Comparison of ENCODE assay signal across 10 cellular contexts in the genomic region with DNA sequence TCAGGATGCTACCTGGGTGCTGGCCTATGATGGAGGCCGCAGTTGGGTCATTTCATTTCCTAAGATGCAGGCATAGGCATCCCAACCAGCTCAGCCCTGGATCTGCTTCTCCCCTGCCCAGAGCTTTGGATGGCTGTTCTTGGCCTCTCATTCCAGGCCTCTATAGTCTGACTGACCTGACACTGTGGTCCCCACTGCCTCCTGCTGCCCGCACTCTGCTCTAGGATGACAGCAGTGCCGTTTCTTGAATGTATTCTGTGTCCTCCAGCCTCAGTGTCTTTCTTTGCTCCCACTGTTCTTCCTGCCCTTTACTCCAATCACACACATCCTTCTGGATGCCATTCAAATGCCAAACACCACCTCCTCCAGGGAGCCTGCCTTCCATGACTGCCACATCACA.
DNase-seq lines count a peak whose midpoint lies in the region; ATAC-seq and TF ChIP-seq lines count a peak whose summit lies in the region.
"Had no signal": no experiment of that assay in that cellular context is flagged by ENCODE, and none has a peak within 500 bp of the region (broad histone marks: within the 10 kb centered on the region; RNA-seq: fewer than 3 reads in every experiment).

No MANE protein-coding gene starts in this region.

- no peaks in the 10 kb centered on the region for H3K27me3 Mint-ChIP-seq in stimulated activated naive CD8-positive, alpha-beta T cell treated with anti-CD3 and anti-CD28 coated beads, Interleukin-15, amount 100 ng/mL, for 72 hours

- no peak overlapping the region for H3K4me3 ChIP-seq in kidney epithelial cell (ENCODE audit: low read depth, low read length)
- H3K4me3 ChIP-seq: skin epidermis had no signal

- H3K36me3 ChIP-seq in kidney epithelial cell (ENCODE audit: control insufficient read depth, insufficient read depth, low read length), result no peaks in the 10 kb centered on the region

- H3K9me3 Mint-ChIP-seq in stimulated activated naive CD8-positive, alpha-beta T cell treated with anti-CD3 and anti-CD28 coated beads, Interleukin-15, amount 100 ng/mL, for 72 hours, result no peaks in the 10 kb centered on the region
- H3K9me3 Mint-ChIP-seq: CD8-positive, alpha-beta memory T cell had no signal

- DNase-seq in NCI-H1436 (lab: John Stamatoyannopoulos, UW) (peak; percentile 12), NCI-H1436 treated with DMSO at 0.1 percent for 48 hours (lab: John Stamatoyannopoulos, UW) (no peak), NCI-H2196 (lab: John Stamatoyannopoulos, UW; ENCODE audit: unreplicated experiment) (peak; percentile 47), kidney epithelial cell (ENCODE audit: low read depth) (no peak)
- DNase-seq in activated effector memory CD4-positive, alpha-beta T cell treated with anti-CD3 and anti-CD28 coated beads, Interleukin-2, amount 50 U/mL, for 16 hours, result peak; percentile 74
- no peak for DNase-seq in stimulated activated naive CD8-positive, alpha-beta T cell treated with anti-CD3 and anti-CD28 coated beads, Interleukin-15, amount 100 ng/mL, for 72 hours

- H3K27me3 ChIP-seq in kidney epithelial cell (ENCODE audit: control insufficient read depth, insufficient read depth, low read length), result no peaks in the 10 kb centered on the region

- no peak overlapping the region for H3K27ac Mint-ChIP-seq in stimulated activated naive CD8-positive, alpha-beta T cell treated with anti-CD3 and anti-CD28 coated beads, Interleukin-15, amount 100 ng/mL, for 72 hours
- H3K27ac Mint-ChIP-seq: CD8-positive, alpha-beta memory T cell had no signal

- peak; percentile 73 for TF ChIP-seq CTCF in kidney epithelial cell (IDR thresholded peaks at IDR 0.05; ENCODE audit: insufficient read depth, low read length, poor library complexity, severe bottlenecking)

- peak; percentile 60 for ATAC-seq in stimulated activated naive CD8-positive, alpha-beta T cell treated with anti-CD3 and anti-CD28 coated beads, Interleukin-15, amount 100 ng/mL, for 72 hours
- no peak for ATAC-seq in GM19452 (IDR thresholded peaks at IDR 0.05; ENCODE audit: unreplicated experiment)
- no peak for ATAC-seq in HG02610 (IDR thresholded peaks at IDR 0.05; ENCODE audit: unreplicated experiment)

- H3K4me1 Mint-ChIP-seq in stimulated activated naive CD8-positive, alpha-beta T cell treated with anti-CD3 and anti-CD28 coated beads, Interleukin-15, amount 100 ng/mL, for 72 hours, result no peaks in the 10 kb centered on the region
- H3K4me1 Mint-ChIP-seq: CD8-positive, alpha-beta memory T cell had no signal

- no peak overlapping the region for H3K4me3 Mint-ChIP-seq in stimulated activated naive CD8-positive, alpha-beta T cell treated with anti-CD3 and anti-CD28 coated beads, Interleukin-15, amount 100 ng/mL, for 72 hours
- H3K4me3 Mint-ChIP-seq: CD8-positive, alpha-beta memory T cell had no signal

Comparison
In these comparisons a context has a peak if more than half of its experiments do, and no peak if none do; other contexts are left out.
1. DNase-seq: peak in NCI-H1436 (single experiment), NCI-H2196 (single experiment) and activated effector memory CD4-positive, alpha-beta T cell treated with anti-CD3 and anti-CD28 coated beads, Interleukin-2, amount 50 U/mL, for 16 hours (single experiment); none in NCI-H1436 treated with DMSO at 0.1 percent for 48 hours (single experiment), kidney epithelial cell (single experiment) and stimulated activated naive CD8-positive, alpha-beta T cell treated with anti-CD3 and anti-CD28 coated beads, Interleukin-15, amount 100 ng/mL, for 72 hours (0 of 2).